ENCODE assay signal across 10 cellular contexts in genomic region chr12:11763760-11764520, GRCh38.
DNase-seq lines count a peak whose midpoint lies in the region; ATAC-seq and TF ChIP-seq lines count a peak whose summit lies in the region.
"Had no signal": no experiment of that assay in that cellular context is flagged by ENCODE, and none has a peak within 500 bp of the region (broad histone marks: within the 10 kb centered on the region; RNA-seq: fewer than 3 reads in every experiment).

No MANE protein-coding gene starts in this region.

- H3K4me3 Mint-ChIP-seq in CD4-positive, CD25-positive, alpha-beta regulatory T cell, result no peak overlapping the region
- no peak overlapping the region for H3K4me3 Mint-ChIP-seq in type B pancreatic cell
- H3K4me3 Mint-ChIP-seq in stimulated activated naive CD8-positive, alpha-beta T cell treated with anti-CD3 and anti-CD28 coated beads, Interleukin-15, amount 100 ng/mL, for 72 hours, result peak overlapping the region in 1 of 2 donors; percentile 38

- no peak overlapping the region for H3K4me2 ChIP-seq in trophoblast cell (ENCODE audit: low read length)

- H3K4me1 ChIP-seq in CD4-positive, CD25-positive, alpha-beta regulatory T cell (ENCODE audit: control insufficient read depth, insufficient read depth, low read length, poor library complexity, severe bottlenecking), result peaks cover 35% of the 10 kb centered on the region
- H3K4me1 ChIP-seq in trophoblast cell (ENCODE audit: control insufficient read depth in 1 of 2, insufficient read depth in 2 of 2, low read length in 2 of 2), result peaks cover 9 to 19% of the 10 kb centered on the region in 2 experiments

- ATAC-seq in CD4-positive, CD25-positive, alpha-beta regulatory T cell (ENCODE audit: low read depth in 2 of 2), result no peak
- no peak for ATAC-seq in stimulated activated naive CD8-positive, alpha-beta T cell treated with anti-CD3 and anti-CD28 coated beads, Interleukin-15, amount 100 ng/mL, for 72 hours

- H2BK5ac ChIP-seq in trophoblast cell (ENCODE audit: low read depth, low read length, poor library complexity), result no peak overlapping the region

- peaks cover 1% of the 10 kb centered on the region for H3K36me3 Mint-ChIP-seq in CD4-positive, CD25-positive, alpha-beta regulatory T cell
- peaks cover 36% of the 10 kb centered on the region for H3K36me3 Mint-ChIP-seq in type B pancreatic cell

- H3K27me3 Mint-ChIP-seq in CD4-positive, CD25-positive, alpha-beta regulatory T cell, result no peaks in the 10 kb centered on the region
- H3K27me3 Mint-ChIP-seq in type B pancreatic cell, result no peaks in the 10 kb centered on the region
- no peaks in the 10 kb centered on the region for H3K27me3 Mint-ChIP-seq in stimulated activated naive CD8-positive, alpha-beta T cell treated with anti-CD3 and anti-CD28 coated beads, Interleukin-15, amount 100 ng/mL, for 72 hours

- no peak overlapping the region for H3K23ac ChIP-seq in trophoblast cell (ENCODE audit: low read length)

- H3K27me3 ChIP-seq in CD4-positive, CD25-positive, alpha-beta regulatory T cell (ENCODE audit: control insufficient read depth, insufficient read depth, low read length), result no peaks in the 10 kb centered on the region
- no peaks in the 10 kb centered on the region for H3K27me3 ChIP-seq in trophoblast cell (ENCODE audit: insufficient read depth, low read length)

- no peak overlapping the region for H3K27ac ChIP-seq in CD4-positive, CD25-positive, alpha-beta regulatory T cell (ENCODE audit: insufficient read depth, low read length, poor library complexity, severe bottlenecking)
- H3K27ac ChIP-seq in KOPT-K1 (ENCODE audit: low read depth, low read length, poor library complexity, severe bottlenecking) (peak overlapping the region; percentile 95), trophoblast cell (ENCODE audit: low read depth, low read length) (no peak overlapping the region)

- WGBS in trophoblast cell (ENCODE audit: extremely low coverage, insufficient coverage, insufficient read length), result no CpG with 5 or more reads among the region's 7 CpGs

- no peak overlapping the region for H3K14ac ChIP-seq in trophoblast cell (ENCODE audit: low read length)

- H3K27ac Mint-ChIP-seq in CD4-positive, CD25-positive, alpha-beta regulatory T cell, result peak overlapping the region in 2 of 3 donors; percentile 15 to 89
- no peak overlapping the region for H3K27ac Mint-ChIP-seq in type B pancreatic cell
- H3K27ac Mint-ChIP-seq in stimulated activated naive CD8-positive, alpha-beta T cell treated with anti-CD3 and anti-CD28 coated beads, Interleukin-15, amount 100 ng/mL, for 72 hours, result no peak overlapping the region

- H2AFZ ChIP-seq in trophoblast cell (ENCODE audit: insufficient read depth, low read length, poor library complexity), result no peak overlapping the region

- no peak overlapping the region for H2BK120ac ChIP-seq in trophoblast cell (ENCODE audit: insufficient read depth, low read length, poor library complexity)

- H3K9me3 ChIP-seq in CD4-positive, CD25-positive, alpha-beta regulatory T cell (ENCODE audit: control insufficient read depth in 2 of 2, low read length in 2 of 2), result no peaks in the 10 kb centered on the region
- H3K9me3 ChIP-seq in KOPT-K1 (ENCODE audit: insufficient read depth, low read length, poor library complexity, severe bottlenecking) (no peaks in the 10 kb centered on the region), trophoblast cell (ENCODE audit: insufficient read depth, low read depth, low read length) (no peaks in the 10 kb centered on the region)

- H3K36me3 ChIP-seq in CD4-positive, CD25-positive, alpha-beta regulatory T cell (ENCODE audit: control insufficient read depth, insufficient read depth, low read length), result peaks cover 4% of the 10 kb centered on the region
- H3K36me3 ChIP-seq in KOPT-K1 (ENCODE audit: insufficient read depth, low read length) (no peaks in the 10 kb centered on the region), trophoblast cell (ENCODE audit: control insufficient read depth in 1 of 2, insufficient read depth in 2 of 2, low read length in 2 of 2) (no peaks in the 10 kb centered on the region)

- H3K9ac ChIP-seq in trophoblast cell (ENCODE audit: low read length), result no peak overlapping the region

- no peak overlapping the region for H2BK12ac ChIP-seq in trophoblast cell (ENCODE audit: low read length)

- peaks cover 38 to 74% (median 52%) of the 10 kb centered on the region in 4 donors for H3K4me1 Mint-ChIP-seq in CD4-positive, CD25-positive, alpha-beta regulatory T cell
- H3K4me1 Mint-ChIP-seq in type B pancreatic cell (ENCODE audit: unreplicated experiment), result peaks cover 23% of the 10 kb centered on the region
- H3K4me1 Mint-ChIP-seq in stimulated activated naive CD8-positive, alpha-beta T cell treated with anti-CD3 and anti-CD28 coated beads, Interleukin-15, amount 100 ng/mL, for 72 hours, result peaks cover 97% of the 10 kb centered on the region

- TF ChIP-seq CTCF in epithelial cell of proximal tubule (conservative IDR thresholded peaks at IDR 0.05; ENCODE audit: low read depth, low read length) (no peak), type B pancreatic cell (conservative IDR thresholded peaks at IDR 0.05) (no peak)

- H3K9me3 Mint-ChIP-seq in CD4-positive, CD25-positive, alpha-beta regulatory T cell, result no peaks in the 10 kb centered on the region
- H3K9me3 Mint-ChIP-seq in type B pancreatic cell, result no peaks in the 10 kb centered on the region
- H3K9me3 Mint-ChIP-seq in stimulated activated naive CD8-positive, alpha-beta T cell treated with anti-CD3 and anti-CD28 coated beads, Interleukin-15, amount 100 ng/mL, for 72 hours, result no peaks in the 10 kb centered on the region

- H3K4ac ChIP-seq in trophoblast cell (ENCODE audit: low read depth, low read length), result no peak overlapping the region

- peaks cover 5% of the 10 kb centered on the region for H3K79me1 ChIP-seq in trophoblast cell (ENCODE audit: low read length)

- H3K4me3 ChIP-seq in CD4-positive, CD25-positive, alpha-beta regulatory T cell (ENCODE audit: low read depth, low read length), result no peak overlapping the region
- H3K4me3 ChIP-seq in epithelial cell of proximal tubule (ENCODE audit: low read depth, low read length), result no peak overlapping the region
- H3K4me3 ChIP-seq in trophoblast cell (ENCODE audit: low read depth, low read length), result no peak overlapping the region

- H3K18ac ChIP-seq in trophoblast cell (ENCODE audit: low read length), result peak overlapping the region; percentile 35

- no peak for DNase-seq in CD4-positive, CD25-positive, alpha-beta regulatory T cell
- peak; percentile 77 for DNase-seq in epithelial cell of proximal tubule (ENCODE audit: low read depth)
- DNase-seq in trophoblast cell, result peak; percentile 52 to 81
- no peak for DNase-seq in cerebellum (ENCODE audit: low spot score)
- no peak for DNase-seq in type B pancreatic cell (ENCODE audit: extremely low spot score, unreplicated experiment)
- no peak for DNase-seq in stimulated activated naive CD8-positive, alpha-beta T cell treated with anti-CD3 and anti-CD28 coated beads, Interleukin-15, amount 100 ng/mL, for 72 hours
- DNase-seq in NCI-H526 treated with DMSO at 0.1 percent for 48 hours (lab: John Stamatoyannopoulos, UW), result no peak
- DNase-seq: activated T-cell treated with anti-CD3 and anti-CD28 coated beads, Interleukin-2, amount 50 U/mL, for 1 hour; RPMI8226 had no signal

- no peak overlapping the region for H4K91ac ChIP-seq in trophoblast cell (ENCODE audit: low read depth, low read length)

- H4K8ac ChIP-seq in trophoblast cell (ENCODE audit: low read depth, low read length), result no peak overlapping the region

- H3K79me2 ChIP-seq in trophoblast cell (ENCODE audit: control insufficient read depth, insufficient read depth, low read length, poor library complexity), result no peaks in the 10 kb centered on the region

- no peak overlapping the region for H2AK5ac ChIP-seq in trophoblast cell (ENCODE audit: low read length)

- no peak overlapping the region for H4K12ac ChIP-seq in trophoblast cell (ENCODE audit: low read depth, low read length)

Comparison
In these comparisons a context has a peak if more than half of its experiments do, and no peak if none do; other contexts are left out.
1. DNase-seq: peak in epithelial cell of proximal tubule (single experiment) and trophoblast cell (2 of 2); none in CD4-positive, CD25-positive, alpha-beta regulatory T cell (0 of 3), cerebellum (single experiment), type B pancreatic cell (single experiment), stimulated activated naive CD8-positive, alpha-beta T cell treated with anti-CD3 and anti-CD28 coated beads, Interleukin-15, amount 100 ng/mL, for 72 hours (0 of 2) and NCI-H526 treated with DMSO at 0.1 percent for 48 hours (single experiment).
2. H3K27ac Mint-ChIP-seq: peak in CD4-positive, CD25-positive, alpha-beta regulatory T cell (2 of 3); none in type B pancreatic cell (single experiment) and stimulated activated naive CD8-positive, alpha-beta T cell treated with anti-CD3 and anti-CD28 coated beads, Interleukin-15, amount 100 ng/mL, for 72 hours (0 of 2).